In the genomic region with DNA sequence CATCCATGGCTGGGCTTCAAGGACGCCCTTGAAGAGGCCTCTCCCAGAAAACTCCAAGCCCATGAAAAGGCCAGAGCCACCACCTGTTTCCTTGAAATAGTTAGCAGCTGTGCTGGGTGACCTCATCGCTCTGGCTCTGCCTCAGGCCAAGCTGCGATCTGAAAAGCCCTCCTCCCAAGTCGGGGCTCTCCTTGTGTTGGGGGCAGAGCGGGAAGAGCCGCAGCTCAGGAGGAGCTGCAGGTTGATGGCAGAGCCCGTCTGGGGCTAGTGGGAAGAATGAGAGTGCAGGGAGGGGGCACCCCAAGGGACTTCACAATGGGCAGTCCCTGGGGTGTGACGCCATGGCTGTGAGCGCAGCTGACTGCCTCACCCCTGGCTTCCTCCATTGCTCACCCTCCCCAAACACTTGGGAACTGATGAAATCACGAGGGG, we compare ENCODE assay signal across 11 cellular contexts. TPM values are rescaled to one million over a fixed set of nuclear protein-coding genes. Genes with fewer than 3 reads are reported as not detected.
DNase-seq lines count a peak whose midpoint lies in the region; ATAC-seq and TF ChIP-seq lines count a peak whose summit lies in the region.
"Had no signal": no experiment of that assay in that cellular context is flagged by ENCODE, and none has a peak within 500 bp of the region (broad histone marks: within the 10 kb centered on the region; RNA-seq: fewer than 3 reads in every experiment).

No MANE protein-coding gene starts in this region.

- H3K4me3 ChIP-seq in SJCRH30 (peak overlapping the region; percentile 51), uterus (no peak overlapping the region)

- TF ChIP-seq CTCF in uterus (IDR thresholded peaks at IDR 0.05): no peak

- DNase-seq in DMS153 (lab: John Stamatoyannopoulos, UW): peak; percentile 33
- DNase-seq in DMS153 treated with DMSO at 0.1 percent for 48 hours (lab: John Stamatoyannopoulos, UW; ENCODE audit: unreplicated experiment): no peak
- DNase-seq in SJCRH30: peak; percentile 95 to 97
- DNase-seq in iPS-NIHi7 (ENCODE audit: extremely low spot score): peak; percentile 53
- DNase-seq in uterus: peak; percentile 38 to 41
- DNase-seq: NCI-H774; stimulated activated CD4-positive, alpha-beta T cell treated with anti-CD3 and anti-CD28 coated beads, Interleukin-1b, Interleukin-23, amount 100 ng/mL, for 48 hours had no signal

- intact Hi-C loops in uterus (cut with DNase I; ENCODE audit: low total_unique reads): loop anchor here (10.0 kb wide), 1 partner anchor 175 kb away; no protein-coding TSS in a partner anchor

- H3K4me1 ChIP-seq in SJCRH30 (peaks cover 32% of the 10 kb centered on the region), uterus (no peaks in the 10 kb centered on the region)

- peak overlapping the region; percentile 88 for H3K27ac ChIP-seq in SJCRH30
- no peak overlapping the region for H3K27ac ChIP-seq in uterus
- H3K27ac ChIP-seq: 22Rv1 had no signal

- TF ChIP-seq POLR2A in uterus (IDR thresholded peaks at IDR 0.05): no peak

- no peaks in the 10 kb centered on the region for H3K9me3 ChIP-seq in SJCRH30 (replicated peaks)
- no peaks in the 10 kb centered on the region for H3K9me3 ChIP-seq in uterus

- H3K36me3 ChIP-seq in SJCRH30: no peaks in the 10 kb centered on the region
- no peaks in the 10 kb centered on the region for H3K36me3 ChIP-seq in uterus

- ATAC-seq in HG03432 (IDR thresholded peaks at IDR 0.05; ENCODE audit: unreplicated experiment): no peak
- no peak for ATAC-seq in HG02763 (IDR thresholded peaks at IDR 0.05; ENCODE audit: unreplicated experiment)
- no peak for ATAC-seq in HG03354 (IDR thresholded peaks at IDR 0.05; ENCODE audit: poor library complexity, severe bottlenecking, unreplicated experiment)

- H3K27me3 ChIP-seq in SJCRH30: no peaks in the 10 kb centered on the region
- H3K27me3 ChIP-seq in uterus: no peaks in the 10 kb centered on the region

RNA-seq across cellular contexts. Expression of a gene that starts 50.0 kb away (rescaled TPM):
- 26.2 and 27.4 TPM in 2 replicates for total RNA-seq in SJCRH30 (2014; rRNA removed; shearing (Covaris generic))
- 10 to 100 TPM in 2 of 4 donors, 1 to 10 TPM in 2; 3.3 to 87.8 (median 11.0) TPM for total RNA-seq in uterus
